ENCODE assay signal across 13 cellular contexts in genomic region chr2:178163395-178163794, GRCh38. TPM values are rescaled to one million over a fixed set of nuclear protein-coding genes. Genes with fewer than 3 reads are reported as not detected.
DNase-seq lines count a peak whose midpoint lies in the region; ATAC-seq and TF ChIP-seq lines count a peak whose summit lies in the region.
"Had no signal": no experiment of that assay in that cellular context is flagged by ENCODE, and none has a peak within 500 bp of the region (broad histone marks: within the 10 kb centered on the region; RNA-seq: fewer than 3 reads in every experiment).

No MANE protein-coding gene starts in this region.

- DNase-seq in Right ventricle myocardium inferior (ENCODE audit: missing footprints) = no peak
- DNase-seq in cardiac septum (ENCODE audit: low spot score) = no peak
- no peak for DNase-seq in foreskin keratinocyte
- DNase-seq in DMS153 treated with DMSO at 0.1 percent for 48 hours (lab: John Stamatoyannopoulos, UW; ENCODE audit: unreplicated experiment) = no peak
- DNase-seq in stimulated activated CD4-positive, alpha-beta T cell treated with anti-CD3 and anti-CD28 coated beads, Interleukin-15, amount 100 ng/mL, for 24 hours = no peak
- DNase-seq: activated naive CD4-positive, alpha-beta T cell treated with Interleukin-2 at 50 U/mL for 16 hours; NCI-H1105; NCI-H226; stimulated activated naive CD4-positive, alpha-beta T cell treated with Interleukin-2 at 50 U/mL for 16 hours had no signal

- ATAC-seq in Right ventricle myocardium inferior (peak; percentile 26), foreskin keratinocyte (peak; percentile 83), HG03565 (IDR thresholded peaks at IDR 0.05; ENCODE audit: unreplicated experiment) (no peak), HG03521 (IDR thresholded peaks at IDR 0.05; ENCODE audit: unreplicated experiment) (no peak)

- H3K27me3 ChIP-seq in OCI-LY3 (ENCODE audit: low read depth, low read length) = no peaks in the 10 kb centered on the region
- H3K27me3 ChIP-seq in foreskin keratinocyte = no peaks in the 10 kb centered on the region

- H3K36me3 ChIP-seq in OCI-LY3 (replicated peaks; ENCODE audit: low read depth, low read length) = no peaks in the 10 kb centered on the region

- no peak overlapping the region for H3K9ac ChIP-seq in OCI-LY3 (ENCODE audit: low read length)

- H2AFZ ChIP-seq in OCI-LY3 (ENCODE audit: low read depth, low read length) = no peak overlapping the region

- H3K9me3 ChIP-seq in OCI-LY3 (ENCODE audit: insufficient read depth, low read length) = no peaks in the 10 kb centered on the region

- H3K4me2 ChIP-seq in OCI-LY3 (ENCODE audit: low read length) = peak overlapping the region; percentile 32

- TF ChIP-seq CTCF in OCI-LY3 (IDR thresholded peaks at IDR 0.05; ENCODE audit: low read depth, low read length) (no peak), foreskin keratinocyte (conservative IDR thresholded peaks at IDR 0.05) (no peak)

- no peaks in the 10 kb centered on the region for H4K20me1 ChIP-seq in OCI-LY3 (ENCODE audit: insufficient read depth, low read length)

- H3K27ac ChIP-seq in OCI-LY3 (ENCODE audit: low read length) (no peak overlapping the region), foreskin keratinocyte (no peak overlapping the region)
- H3K27ac ChIP-seq: VCaP had no signal

- H3K79me2 ChIP-seq in OCI-LY3 (ENCODE audit: low read length) = no peaks in the 10 kb centered on the region

- H3K4me1 ChIP-seq in OCI-LY3 (ENCODE audit: low read length) = peaks cover 21% of the 10 kb centered on the region
- no peaks in the 10 kb centered on the region for H3K4me1 ChIP-seq in foreskin keratinocyte

- H3K4me3 ChIP-seq in OCI-LY3 (ENCODE audit: low read length) = no peak overlapping the region

- intact Hi-C loops in Right ventricle myocardium inferior (cut with DNase I) (no loop called here), cardiac septum (cut with DNase I) (no loop called here)

RNA-seq across cellular contexts. Expression of gene OSBPL6, which starts 30.9 kb away (rescaled TPM):
- total RNA-seq in Right ventricle myocardium inferior = 3.4 TPM
- 5.5 TPM for total RNA-seq in cardiac septum
- total RNA-seq in foreskin keratinocyte = 11.7 and 11.8 TPM in 2 replicates
- 3.5 and 4.6 TPM in 2 replicates for polyA plus RNA-seq in foreskin keratinocyte

RNA-seq across cellular contexts. Expression of gene RBM45, which starts 51.2 kb away (rescaled TPM):
- total RNA-seq in Right ventricle myocardium inferior = 5.6 TPM
- total RNA-seq in cardiac septum = 5.2 TPM
- 16.7 and 17.2 TPM in 2 replicates for total RNA-seq in foreskin keratinocyte
- 9.4 and 10.5 TPM in 2 replicates for polyA plus RNA-seq in foreskin keratinocyte

Comparison
In these comparisons a context has a peak if more than half of its experiments do, and no peak if none do; other contexts are left out.
1. ATAC-seq: peak in Right ventricle myocardium inferior (single experiment) and foreskin keratinocyte (single experiment); none in HG03565 (single experiment) and HG03521 (single experiment).